8 cellular contexts compared by ENCODE assay signal in the genomic region with DNA sequence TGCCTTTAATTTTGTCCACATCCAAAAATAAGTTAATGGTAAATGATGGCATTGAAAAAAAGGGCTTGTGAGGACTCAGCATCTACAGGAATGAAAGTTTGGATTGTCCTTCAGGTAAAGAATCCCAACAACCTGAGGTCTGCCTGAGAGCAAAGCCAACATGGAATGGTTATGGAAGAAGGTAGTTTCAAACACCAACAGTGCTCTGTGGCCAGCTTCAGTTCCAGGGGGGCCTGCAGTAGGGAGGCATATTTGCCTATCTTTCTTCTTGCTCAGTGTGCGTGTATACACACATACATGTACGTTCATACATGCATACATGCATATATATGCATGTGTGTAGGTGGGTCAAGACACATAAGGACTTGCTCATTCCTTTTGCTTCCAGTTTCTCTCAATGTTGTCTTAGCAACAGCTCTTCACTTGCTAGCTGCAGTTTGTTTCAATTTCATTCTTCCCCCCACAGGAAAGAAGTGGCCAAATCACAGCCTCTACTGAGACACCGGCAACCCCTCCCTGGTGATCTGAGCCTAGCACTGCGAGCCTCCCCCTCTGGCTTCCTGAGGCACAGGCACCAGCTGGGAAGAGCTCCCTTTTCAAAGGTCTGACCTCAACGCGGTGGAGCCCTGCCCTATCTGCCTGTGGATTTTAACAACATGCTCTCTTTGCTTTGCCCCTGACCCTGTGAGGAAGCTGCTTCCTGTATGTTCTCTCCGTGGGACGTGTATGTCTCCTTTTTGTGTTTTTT.
DNase-seq lines count a peak whose midpoint lies in the region; ATAC-seq, FAIRE-seq and TF ChIP-seq lines count a peak whose summit lies in the region.

No MANE protein-coding gene starts in this region.

- no peak overlapping the region for H3K9ac ChIP-seq in Loucy (ENCODE audit: low read depth, low read length, poor library complexity, severe bottlenecking)

- no peaks in the 10 kb centered on the region for H3K9me3 ChIP-seq in Loucy (ENCODE audit: insufficient read depth, low read depth, low read length)
- no peaks in the 10 kb centered on the region for H3K9me3 ChIP-seq in upper lobe of right lung

- no peaks in the 10 kb centered on the region for H3K27me3 Mint-ChIP-seq in activated naive CD8-positive, alpha-beta T cell

- H3K79me2 ChIP-seq in Loucy (ENCODE audit: insufficient read depth, low read length): no peaks in the 10 kb centered on the region

- peak overlapping the region; percentile 46; the same call in 1 of the 2 replicates for H2AFZ ChIP-seq in Loucy (ENCODE audit: low read length)

- ATAC-seq in GM18498 (IDR thresholded peaks at IDR 0.05; ENCODE audit: unreplicated experiment): peak; percentile 94
- ATAC-seq in GM21737 (IDR thresholded peaks at IDR 0.05; ENCODE audit: unreplicated experiment): peak; percentile 88
- peak; percentile 82 for ATAC-seq in left colon
- ATAC-seq in upper lobe of right lung: peak; percentile 74

- peak overlapping the region; percentile 16 for H3K4me2 ChIP-seq in Loucy (ENCODE audit: low read depth, low read length, poor library complexity, severe bottlenecking)

- no peaks in the 10 kb centered on the region for H4K20me1 ChIP-seq in Loucy (ENCODE audit: insufficient read depth, low read length, poor library complexity, severe bottlenecking)

- peak in 1 of 2 donors; percentile 46 for DNase-seq in left colon
- no peak for DNase-seq in upper lobe of right lung
- DNase-seq in nucleus accumbens (lab: John Stamatoyannopoulos, UW): no peak
- no peak for DNase-seq in H54 (ENCODE audit: insufficient read length, low spot score)

- H3K4me1 ChIP-seq in Loucy (ENCODE audit: insufficient read depth, low read length, poor library complexity, severe bottlenecking) (peaks cover 6% of the 10 kb centered on the region), upper lobe of right lung (peaks cover 13% of the 10 kb centered on the region)

- H3K4me3 ChIP-seq in Loucy (ENCODE audit: low read length, poor library complexity, severe bottlenecking): no peak overlapping the region
- peak overlapping the region; percentile 10 for H3K4me3 ChIP-seq in upper lobe of right lung

- peaks cover 56% of the 10 kb centered on the region for H3K4me1 Mint-ChIP-seq in activated naive CD8-positive, alpha-beta T cell (ENCODE audit: low read depth)

- H3K36me3 ChIP-seq in Loucy (ENCODE audit: insufficient read depth, low read length) (no peaks in the 10 kb centered on the region), upper lobe of right lung (no peaks in the 10 kb centered on the region)

- TF ChIP-seq POLR2A in H54 (IDR thresholded peaks at IDR 0.05; ENCODE audit: low read depth, low read length): no peak

- no peaks in the 10 kb centered on the region for H3K9me2 ChIP-seq in Loucy (replicated peaks; ENCODE audit: low read depth, low read length)

- H3K9me3 Mint-ChIP-seq in activated naive CD8-positive, alpha-beta T cell (ENCODE audit: low read depth): peaks cover 3% of the 10 kb centered on the region

- H3K27ac Mint-ChIP-seq in activated naive CD8-positive, alpha-beta T cell: peak overlapping the region; percentile 97

- no peak for FAIRE-seq in H54 (lab: Jason Lieb, UNC)

- peak overlapping the region; percentile 47 for H3K27ac ChIP-seq in upper lobe of right lung

- TF ChIP-seq CTCF in Loucy (conservative IDR thresholded peaks at IDR 0.05; ENCODE audit: low read length) (no peak), upper lobe of right lung (IDR thresholded peaks at IDR 0.05) (no peak)

- peak overlapping the region; percentile 60 for H3K4me3 Mint-ChIP-seq in activated naive CD8-positive, alpha-beta T cell

- peaks cover 11% of the 10 kb centered on the region for H3K36me3 Mint-ChIP-seq in activated naive CD8-positive, alpha-beta T cell

- H3K27me3 ChIP-seq in Loucy (ENCODE audit: insufficient read depth, low read length, poor library complexity, severe bottlenecking) (no peaks in the 10 kb centered on the region), upper lobe of right lung (no peaks in the 10 kb centered on the region)

- intact Hi-C loops in left colon (cut with DNase I, micrococcal nuclease) (no loop called here), upper lobe of right lung (cut with DNase I) (no loop called here)

- no peaks in the 10 kb centered on the region for H3F3A ChIP-seq in Loucy (ENCODE audit: low read depth)
